34 cellular contexts compared by ENCODE assay signal in the genomic region with DNA sequence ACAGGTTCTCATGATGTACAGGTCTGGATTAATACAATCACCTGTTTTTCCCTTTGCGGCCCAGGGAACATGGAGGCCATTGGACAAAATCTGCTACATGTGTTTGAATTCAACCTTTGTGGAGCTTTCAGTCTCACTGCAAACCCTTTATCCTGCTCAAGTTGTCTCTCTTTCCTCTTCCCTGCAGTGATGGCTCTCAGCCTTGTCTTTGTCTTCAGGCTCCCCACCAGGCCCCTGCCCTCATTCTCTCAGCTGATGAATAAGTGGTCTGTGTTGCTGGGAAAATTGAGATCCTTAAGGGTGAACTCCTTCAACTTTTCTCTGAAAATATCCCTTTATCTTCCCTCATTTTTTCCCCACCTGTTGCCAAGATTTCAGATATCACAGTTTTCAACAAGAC.
"Had no signal": no experiment of that assay in that cellular context is flagged by ENCODE, and none has a peak within 500 bp of the region (broad histone marks: within the 10 kb centered on the region; RNA-seq: fewer than 3 reads in every experiment).

No MANE protein-coding gene starts in this region.

- H3K27me3 Mint-ChIP-seq: activated CD4-positive, alpha-beta T cell treated with anti-CD3 and anti-CD28 coated beads, Interleukin-2, amount 10 ng/mL, durations not matched to agents 24 days and 14 days; dendritic cell treated with granulocyte-macrophage colony-stimulating factor and Interleukin-4, amounts not matched to agents 40 ng/mL and 50 ng/mL, for 4 days had no signal

- H3K4me3 ChIP-seq: coronary artery, dorsolateral prefrontal cortex, esophagus muscularis mucosa, gastrocnemius medialis, heart left ventricle had no signal

- H3K4me1 ChIP-seq: esophagus muscularis mucosa, foreskin keratinocyte, gastrocnemius medialis, heart left ventricle had no signal

- FAIRE-seq: astrocyte, bronchial epithelial cell had no signal

- DNase-seq: activated CD4-positive, alpha-beta memory T cell treated with anti-CD3 and anti-CD28 coated beads for 36 hours; activated CD4-positive, alpha-beta T cell treated with anti-CD3 and anti-CD28 coated beads for 36 hours; activated CD4-positive, alpha-beta T cell treated with anti-CD3 and anti-CD28 coated beads, Interleukin-2, amount 10 ng/mL, durations not matched to agents 24 days and 14 days; activated CD4-positive, CD25-positive, alpha-beta regulatory T cell; activated CD4-positive, CD25-positive, alpha-beta regulatory T cell treated with anti-CD3 and anti-CD28 coated beads, Interleukin-2, amount 50 U/mL, for 72 hours; activated CD8-positive, alpha-beta memory T cell treated with anti-CD3 and anti-CD28 coated beads, Interleukin-2, amount 10 ng/mL, durations not matched to agents 7 days and 5 days; activated CD8-positive, alpha-beta memory T cell treated with anti-CD3 and anti-CD28 coated beads, Interleukin-2, amount 50 U/mL, for 4 hours; activated CD8-positive, alpha-beta T cell treated with anti-CD3 and anti-CD28 coated beads, Interleukin-2, amount 10 ng/mL, durations not matched to agents 7 days and 5 days; activated gamma-delta T cell treated with Interleukin-2 at 50 U/mL for 16 hours; activated naive CD4-positive, alpha-beta T cell treated with anti-CD3 and anti-CD28 coated beads, Interleukin-2, amount 50 U/mL, for 16 hours; activated naive CD4-positive, alpha-beta T cell treated with Interleukin-2 at 50 U/mL for 16 hours; activated T-cell treated with anti-CD3 and anti-CD28 coated beads, Interleukin-2, amount 50 U/mL, for 1 hour; activated T-cell treated with anti-CD3 and anti-CD28 coated beads, Interleukin-2, amount 50 U/mL, for 48 hours; amniotic stem cell; anterior cingulate cortex; brain microvascular endothelial cell; dorsolateral prefrontal cortex; effector memory CD4-positive, alpha-beta T cell; erythroblast; foreskin keratinocyte; gastrocnemius medialis; glutamatergic neuron; heart left ventricle; T-cell; T-helper 9 cell had no signal

- H3K9me3 Mint-ChIP-seq: activated CD4-positive, alpha-beta memory T cell treated with anti-CD3 and anti-CD28 coated beads for 36 hours; activated CD4-positive, alpha-beta T cell treated with anti-CD3 and anti-CD28 coated beads, Interleukin-2, amount 10 ng/mL, durations not matched to agents 24 days and 14 days; central memory CD8-positive, alpha-beta T cell; T-cell; T-helper 1 cell treated with Interleukin-12 subunit alpha and Interleukin-12 subunit beta and Interleukin-4 antibody, amounts not matched to agents 30 μg/mL and 1 μg/mL, for 36 hours had no signal

- H3K4me3 Mint-ChIP-seq: activated CD4-positive, alpha-beta memory T cell treated with anti-CD3 and anti-CD28 coated beads for 36 hours; activated CD4-positive, alpha-beta T cell treated with anti-CD3 and anti-CD28 coated beads for 36 hours; activated CD4-positive, alpha-beta T cell treated with anti-CD3 and anti-CD28 coated beads, Interleukin-2, amount 10 ng/mL, durations not matched to agents 24 days and 14 days; activated CD8-positive, alpha-beta memory T cell treated with anti-CD3 and anti-CD28 coated beads, Interleukin-2, amount 10 ng/mL, durations not matched to agents 7 days and 5 days; activated CD8-positive, alpha-beta T cell treated with anti-CD3 and anti-CD28 coated beads, Interleukin-2, amount 10 ng/mL, durations not matched to agents 7 days and 5 days; activated naive CD8-positive, alpha-beta T cell; central memory CD8-positive, alpha-beta T cell; dendritic cell treated with granulocyte-macrophage colony-stimulating factor and Interleukin-4, amounts not matched to agents 40 ng/mL and 50 ng/mL, for 4 days; T-cell; T-helper 1 cell treated with Interleukin-12 subunit alpha and Interleukin-12 subunit beta and Interleukin-4 antibody, amounts not matched to agents 30 μg/mL and 1 μg/mL, for 36 hours had no signal

- H3K27ac Mint-ChIP-seq: activated CD4-positive, alpha-beta memory T cell treated with anti-CD3 and anti-CD28 coated beads for 36 hours; activated CD4-positive, alpha-beta T cell treated with anti-CD3 and anti-CD28 coated beads for 36 hours; activated CD4-positive, alpha-beta T cell treated with anti-CD3 and anti-CD28 coated beads, Interleukin-2, amount 10 ng/mL, durations not matched to agents 24 days and 14 days; activated CD8-positive, alpha-beta memory T cell treated with anti-CD3 and anti-CD28 coated beads, Interleukin-2, amount 10 ng/mL, durations not matched to agents 7 days and 5 days; activated CD8-positive, alpha-beta T cell treated with anti-CD3 and anti-CD28 coated beads, Interleukin-2, amount 10 ng/mL, durations not matched to agents 7 days and 5 days; activated naive CD8-positive, alpha-beta T cell; dendritic cell treated with granulocyte-macrophage colony-stimulating factor and Interleukin-4, amounts not matched to agents 40 ng/mL and 50 ng/mL, for 4 days; T-cell; T-helper 1 cell treated with Interleukin-12 subunit alpha and Interleukin-12 subunit beta and Interleukin-4 antibody, amounts not matched to agents 30 μg/mL and 1 μg/mL, for 36 hours had no signal

- H3K27ac ChIP-seq: brain microvascular endothelial cell, coronary artery, dorsolateral prefrontal cortex, esophagus muscularis mucosa, foreskin keratinocyte, gastrocnemius medialis, heart left ventricle, WERI-Rb-1 had no signal

- H3K36me3 ChIP-seq: brain microvascular endothelial cell, esophagus muscularis mucosa, gastrocnemius medialis, heart left ventricle, WERI-Rb-1 had no signal

- H3K27me3 ChIP-seq: brain microvascular endothelial cell, dorsolateral prefrontal cortex, esophagus muscularis mucosa, foreskin keratinocyte, gastrocnemius medialis, heart left ventricle had no signal

- H3K36me3 Mint-ChIP-seq: activated CD4-positive, alpha-beta memory T cell treated with anti-CD3 and anti-CD28 coated beads for 36 hours; activated CD8-positive, alpha-beta memory T cell treated with anti-CD3 and anti-CD28 coated beads, Interleukin-2, amount 10 ng/mL, durations not matched to agents 7 days and 5 days; activated naive CD8-positive, alpha-beta T cell; T-cell had no signal

- ATAC-seq: activated CD4-positive, alpha-beta T cell treated with anti-CD3 and anti-CD28 coated beads for 36 hours; activated CD8-positive, alpha-beta memory T cell treated with anti-CD3 and anti-CD28 coated beads, Interleukin-2, amount 10 ng/mL, durations not matched to agents 7 days and 5 days; activated CD8-positive, alpha-beta T cell treated with anti-CD3 and anti-CD28 coated beads, Interleukin-2, amount 10 ng/mL, durations not matched to agents 7 days and 5 days; foreskin keratinocyte; gastrocnemius medialis; heart left ventricle; T-cell had no signal

- H3K4me1 Mint-ChIP-seq: activated CD4-positive, alpha-beta T cell treated with anti-CD3 and anti-CD28 coated beads for 36 hours; activated CD4-positive, alpha-beta T cell treated with anti-CD3 and anti-CD28 coated beads, Interleukin-2, amount 10 ng/mL, durations not matched to agents 24 days and 14 days; activated CD8-positive, alpha-beta memory T cell treated with anti-CD3 and anti-CD28 coated beads, Interleukin-2, amount 10 ng/mL, durations not matched to agents 7 days and 5 days; T-cell had no signal

- H3K9me3 ChIP-seq: esophagus muscularis mucosa, gastrocnemius medialis, heart left ventricle had no signal
